13 cellular contexts compared by ENCODE assay signal in the genomic region with DNA sequence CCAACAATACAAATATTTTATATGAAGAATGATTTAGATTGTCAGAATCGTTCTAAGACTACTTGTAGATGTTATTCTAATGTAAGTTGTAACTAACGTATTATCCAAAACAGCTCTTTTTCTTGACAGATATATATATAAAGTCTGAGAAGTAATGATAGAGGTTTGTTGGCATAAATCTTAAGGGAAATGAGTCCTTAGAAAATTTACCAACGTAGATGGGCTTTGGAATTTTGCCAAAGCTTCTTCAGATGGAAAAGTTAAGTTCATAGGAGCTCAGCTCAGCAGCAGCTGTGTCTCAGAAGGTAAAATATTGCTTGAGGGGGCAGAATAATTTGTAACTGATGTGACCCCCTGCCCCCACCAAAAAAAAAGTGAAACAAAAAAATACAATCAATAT.
DNase-seq lines count a peak whose midpoint lies in the region; ATAC-seq, FAIRE-seq and TF ChIP-seq lines count a peak whose summit lies in the region.
"Had no signal": no experiment of that assay in that cellular context is flagged by ENCODE, and none has a peak within 500 bp of the region (broad histone marks: within the 10 kb centered on the region; RNA-seq: fewer than 3 reads in every experiment).

No MANE protein-coding gene starts in this region.

- H3K9me2 ChIP-seq in SK-N-SH, result no peaks in the 10 kb centered on the region

- WGBS in SK-N-SH (ENCODE audit: low lambda C conversion rate), result 47% methylated on average over 3 of the region's 3 CpGs
- WGBS in sigmoid colon, 2 donors, result 61 to 66% methylated on average over 3 of the region's 3 CpGs

- H3K4me1 ChIP-seq in DND-41 (ENCODE audit: insufficient read depth, low read length) (peaks cover 31% of the 10 kb centered on the region), SK-N-SH (ENCODE audit: control insufficient read depth in 1 of 2, insufficient read depth in 2 of 2, low read depth in 1 of 2, low read length in 1 of 2) (peaks cover 3 to 7% of the 10 kb centered on the region in 2 experiments; a peak in 3 of 4 replicates), fibroblast of lung (ENCODE audit: control insufficient read depth, extremely low read depth, insufficient read depth, low read length) (no peaks in the 10 kb centered on the region), sigmoid colon (peaks cover 0 to 33% (median 25%) of the 10 kb centered on the region in 4 donors)

- TF ChIP-seq EP300 in SK-N-SH (IDR thresholded peaks at IDR 0.05; ENCODE audit: borderline replicate concordance in 1 of 2, low read depth in 1 of 2, low read length in 1 of 2) (no peak), sigmoid colon (IDR thresholded peaks at IDR 0.05) (no peak)

- POLR2A ChIA-PET in SK-N-SH (lab: Yijun Ruan, JAX), result no interaction called here

- no peak for FAIRE-seq in HTR-8/SVneo (lab: Jason Lieb, UNC)
- FAIRE-seq: colon had no signal

- DNase-seq in DND-41 (no peak), SK-N-SH (no peak), fibroblast of lung (ENCODE audit: low read depth in 2 of 2) (peak; percentile 20 to 32), sigmoid colon (no peak), HTR-8/SVneo (ENCODE audit: insufficient read length, low spot score) (no peak), epidermal melanocyte (ENCODE audit: insufficient read length, low spot score) (no peak)
- DNase-seq: activated CD8-positive, alpha-beta memory T cell treated with anti-CD3 and anti-CD28 coated beads, Interleukin-2, amount 10 ng/mL, durations not matched to agents 7 days and 5 days; DMS153; SW 1271; trophoblast cell had no signal

- no peaks in the 10 kb centered on the region for H3K9me3 ChIP-seq in DND-41 (ENCODE audit: insufficient read depth, low read length, severe bottlenecking)
- no peaks in the 10 kb centered on the region for H3K9me3 ChIP-seq in SK-N-SH
- H3K9me3 ChIP-seq in fibroblast of lung (ENCODE audit: control insufficient read depth, insufficient read depth, low read depth, low read length), result no peaks in the 10 kb centered on the region
- no peaks in the 10 kb centered on the region for H3K9me3 ChIP-seq in sigmoid colon

- H4K20me1 ChIP-seq in DND-41 (ENCODE audit: insufficient read depth, low read length), result no peaks in the 10 kb centered on the region
- no peaks in the 10 kb centered on the region for H4K20me1 ChIP-seq in SK-N-SH (ENCODE audit: insufficient read depth)
- H4K20me1 ChIP-seq in fibroblast of lung (ENCODE audit: control insufficient read depth, extremely low read depth, insufficient read depth, low read length), result no peaks in the 10 kb centered on the region

- TF ChIP-seq CTCF in DND-41 (IDR thresholded peaks at IDR 0.05; ENCODE audit: borderline replicate concordance, extremely low read depth, low read length, poor library complexity, severe bottlenecking) (no peak), SK-N-SH (IDR thresholded peaks at IDR 0.05) (no peak), fibroblast of lung (conservative IDR thresholded peaks at IDR 0.05 in 1 of 2, IDR thresholded peaks at IDR 0.05 in 1 of 2; ENCODE audit: low read depth in 1 of 2, low read length in 2 of 2) (no peak), sigmoid colon (IDR thresholded peaks at IDR 0.05) (no peak)

- ATAC-seq in DND-41 (ENCODE audit: insufficient read depth, low read depth) (no peak), HG03469 (IDR thresholded peaks at IDR 0.05; ENCODE audit: unreplicated experiment) (no peak), HG03342 (IDR thresholded peaks at IDR 0.05; ENCODE audit: unreplicated experiment) (no peak)
- ATAC-seq: activated CD8-positive, alpha-beta memory T cell treated with anti-CD3 and anti-CD28 coated beads, Interleukin-2, amount 10 ng/mL, durations not matched to agents 7 days and 5 days had no signal

- TF ChIP-seq POLR2A in sigmoid colon (IDR thresholded peaks at IDR 0.05), result no peak

- H3F3A ChIP-seq in SK-N-SH (replicated peaks; ENCODE audit: insufficient read depth), result peaks cover 28% of the 10 kb centered on the region

- peak overlapping the region; percentile 60 for H3K4me2 ChIP-seq in DND-41 (ENCODE audit: insufficient read depth, low read length)
- H3K4me2 ChIP-seq in SK-N-SH, result peak overlapping the region; percentile 77
- H3K4me2 ChIP-seq in fibroblast of lung (ENCODE audit: extremely low read depth, insufficient read depth, low read length), result peak overlapping the region; percentile 53

- peaks cover 22% of the 10 kb centered on the region for H3K79me2 ChIP-seq in DND-41 (ENCODE audit: insufficient read depth, low read length)
- H3K79me2 ChIP-seq in SK-N-SH (ENCODE audit: insufficient read depth), result peaks cover 52% of the 10 kb centered on the region
- peaks cover 7% of the 10 kb centered on the region for H3K79me2 ChIP-seq in fibroblast of lung (ENCODE audit: control insufficient read depth, insufficient read depth, low read length)

- peak overlapping the region; percentile 85 for H3K27ac ChIP-seq in DND-41 (ENCODE audit: low read length)
- H3K27ac ChIP-seq in SK-N-SH (ENCODE audit: low read depth in 2 of 2, low read length in 1 of 2), result peak overlapping the region; percentile 64 to 95; a peak in 3 of 4 replicates
- H3K27ac ChIP-seq in fibroblast of lung (ENCODE audit: insufficient read depth, low read length), result peak overlapping the region; percentile 57
- H3K27ac ChIP-seq in sigmoid colon, result peak overlapping the region; percentile 76 to 84 (median 80)

- TF ChIP-seq RAD21 in SK-N-SH (IDR thresholded peaks at IDR 0.05; ENCODE audit: low read length), result no peak

- peak overlapping the region; percentile 52 for H3K9ac ChIP-seq in DND-41 (ENCODE audit: low read depth, low read length)
- peak overlapping the region; percentile 75 for H3K9ac ChIP-seq in SK-N-SH
- no peak overlapping the region for H3K9ac ChIP-seq in fibroblast of lung (ENCODE audit: insufficient read depth, low read length)

- CTCF ChIA-PET in SK-N-SH (lab: Yijun Ruan, JAX), result interaction anchor here (1.9 kb wide), 1 partner anchor 35 kb away, joined by 6 read pairs; no protein-coding TSS in a partner anchor

- no peaks in the 10 kb centered on the region for H3K27me3 ChIP-seq in DND-41 (ENCODE audit: insufficient read depth, low read length, poor library complexity)
- H3K27me3 ChIP-seq in SK-N-SH (ENCODE audit: insufficient read depth), result no peaks in the 10 kb centered on the region
- no peaks in the 10 kb centered on the region for H3K27me3 ChIP-seq in fibroblast of lung (ENCODE audit: control insufficient read depth, insufficient read depth, low read length)
- no peaks in the 10 kb centered on the region for H3K27me3 ChIP-seq in sigmoid colon

- H3K36me3 ChIP-seq in DND-41 (ENCODE audit: insufficient read depth, low read length) (peaks cover 11% of the 10 kb centered on the region; the same call in 1 of the 2 replicates), SK-N-SH (replicated peaks in 1 of 2; ENCODE audit: control insufficient read depth in 1 of 2, insufficient read depth in 2 of 2, low read length in 1 of 2) (peaks cover 4 to 18% of the 10 kb centered on the region in 2 experiments), fibroblast of lung (ENCODE audit: control insufficient read depth, insufficient read depth, low read length) (no peaks in the 10 kb centered on the region), sigmoid colon (peaks cover 0 to 15% (median 0%) of the 10 kb centered on the region in 4 donors)

- no peak overlapping the region; the same call in 1 of the 2 replicates for H2AFZ ChIP-seq in DND-41 (ENCODE audit: low read depth, low read length)
- H2AFZ ChIP-seq in SK-N-SH (ENCODE audit: low read depth), result 0 out of 2 replicates have a peak overlapping the region, but pooled peaks have one; percentile 33
- H2AFZ ChIP-seq in fibroblast of lung (ENCODE audit: low read length), result no peak overlapping the region

- intact Hi-C loops in sigmoid colon (cut with DNase I), result loop anchor here (5.0 to 10.0 kb wide), 3 partner anchors 70 to 367 kb away; a partner anchor contains a TSS

- H3K4me3 ChIP-seq in DND-41 (ENCODE audit: low read depth in 1 of 2, low read length in 2 of 2) (peak overlapping the region; percentile 5 to 48; a peak in 2 of 4 replicates), SK-N-SH (ENCODE audit: low read depth in 2 of 2, low read length in 1 of 2) (peak overlapping the region; percentile 33 to 63; a peak in 3 of 4 replicates), fibroblast of lung (replicated peaks in 1 of 4; ENCODE audit: control extremely low read depth in 1 of 4, insufficient read depth in 1 of 4, low read depth in 3 of 4, low read length in 4 of 4) (peak overlapping the region; percentile 36 to 55 (median 46)), sigmoid colon (peak overlapping the region in 3 of 4 donors; percentile 30 to 47 (median 39))

TF ChIP-seq in SK-N-SH, 30 proteins besides CTCF, POLR2A, EP300 and RAD21:
- TF ChIP-seq, protein P1, sequence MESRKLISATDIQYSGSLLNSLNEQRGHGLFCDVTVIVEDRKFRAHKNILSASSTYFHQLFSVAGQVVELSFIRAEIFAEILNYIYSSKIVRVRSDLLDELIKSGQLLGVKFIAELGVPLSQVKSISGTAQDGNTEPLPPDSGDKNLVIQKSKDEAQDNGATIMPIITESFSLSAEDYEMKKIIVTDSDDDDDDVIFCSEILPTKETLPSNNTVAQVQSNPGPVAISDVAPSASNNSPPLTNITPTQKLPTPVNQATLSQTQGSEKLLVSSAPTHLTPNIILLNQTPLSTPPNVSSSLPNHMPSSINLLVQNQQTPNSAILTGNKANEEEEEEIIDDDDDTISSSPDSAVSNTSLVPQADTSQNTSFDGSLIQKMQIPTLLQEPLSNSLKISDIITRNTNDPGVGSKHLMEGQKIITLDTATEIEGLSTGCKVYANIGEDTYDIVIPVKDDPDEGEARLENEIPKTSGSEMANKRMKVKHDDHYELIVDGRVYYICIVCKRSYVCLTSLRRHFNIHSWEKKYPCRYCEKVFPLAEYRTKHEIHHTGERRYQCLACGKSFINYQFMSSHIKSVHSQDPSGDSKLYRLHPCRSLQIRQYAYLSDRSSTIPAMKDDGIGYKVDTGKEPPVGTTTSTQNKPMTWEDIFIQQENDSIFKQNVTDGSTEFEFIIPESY (IDR thresholded peaks at IDR 0.05; ENCODE audit: borderline replicate concordance, low read depth), result no peak
- no peak for TF ChIP-seq ELF1 (IDR thresholded peaks at IDR 0.05)
- TF ChIP-seq FOXJ3 (CRISPR knock-in tag; IDR thresholded peaks at IDR 0.05), result no peak
- TF ChIP-seq GABPA (IDR thresholded peaks at IDR 0.05; ENCODE audit: low read depth), result no peak
- no peak for TF ChIP-seq MXI1 (IDR thresholded peaks at IDR 0.05; ENCODE audit: low read depth, low read length)

Comparison
In these comparisons a context has a peak if more than half of its experiments do, and no peak if none do; other contexts are left out.
1. DNase-seq: peak in fibroblast of lung (2 of 2); none in DND-41 (single experiment), SK-N-SH (single experiment), sigmoid colon (single experiment), HTR-8/SVneo (single experiment) and epidermal melanocyte (single experiment).
2. Peak in every context shown above with its lines, with median percentiles within 50 percentile points of each other: H3K27ac ChIP-seq, H3K4me2 ChIP-seq and H3K4me3 ChIP-seq.